15 cellular contexts compared by ENCODE assay signal in the genomic region with DNA sequence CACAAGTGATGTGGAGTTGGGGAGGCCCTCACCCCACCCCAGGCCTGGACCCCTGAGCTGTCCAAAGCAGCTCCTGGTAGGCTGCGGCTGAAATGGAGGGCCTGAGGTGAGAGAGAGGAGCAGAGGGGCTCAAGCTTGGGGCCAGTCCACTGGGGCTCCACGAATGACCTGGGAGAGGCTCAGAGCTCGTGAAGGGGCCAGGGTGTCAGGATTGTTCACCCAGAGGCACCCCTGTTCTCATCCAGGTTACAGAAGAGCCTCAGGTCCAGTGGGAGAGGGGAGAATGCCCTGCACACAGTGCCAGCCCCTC.
"Had no signal": no experiment of that assay in that cellular context is flagged by ENCODE, and none has a peak within 500 bp of the region (broad histone marks: within the 10 kb centered on the region; RNA-seq: fewer than 3 reads in every experiment).

No MANE protein-coding gene starts in this region.

- H3K9me3 Mint-ChIP-seq: activated CD8-positive, alpha-beta T cell treated with anti-CD3 and anti-CD28 coated beads for 36 hours; activated T-cell treated with anti-CD3 and anti-CD28 coated beads, Interleukin-2, amount 50 U/mL, for 4 hours; immature natural killer cell; naive thymus-derived CD8-positive, alpha-beta T cell; T-helper 1 cell treated with Interleukin-12 subunit alpha and Interleukin-12 subunit beta and Interleukin-4 antibody, amounts not matched to agents 30 μg/mL and 1 μg/mL, for 36 hours had no signal

- H3K4me3 Mint-ChIP-seq: activated CD8-positive, alpha-beta T cell treated with anti-CD3 and anti-CD28 coated beads for 36 hours; activated naive CD8-positive, alpha-beta T cell; activated T-cell treated with anti-CD3 and anti-CD28 coated beads, Interleukin-2, amount 50 U/mL, for 4 hours; immature natural killer cell; naive thymus-derived CD8-positive, alpha-beta T cell; T-helper 1 cell treated with Interleukin-12 subunit alpha and Interleukin-12 subunit beta and Interleukin-4 antibody, amounts not matched to agents 30 μg/mL and 1 μg/mL, for 36 hours had no signal

- H3K36me3 Mint-ChIP-seq: activated naive CD8-positive, alpha-beta T cell; immature natural killer cell; naive thymus-derived CD8-positive, alpha-beta T cell had no signal

- H3K27me3 Mint-ChIP-seq: activated CD8-positive, alpha-beta T cell treated with anti-CD3 and anti-CD28 coated beads for 36 hours; activated naive CD8-positive, alpha-beta T cell had no signal

- H3K4me3 ChIP-seq: gastroesophageal sphincter, SJCRH30, thoracic aorta had no signal

- DNase-seq: activated CD8-positive, alpha-beta T cell treated with anti-CD3 and anti-CD28 coated beads for 36 hours; activated effector memory CD4-positive, alpha-beta T cell treated with anti-CD3 and anti-CD28 coated beads, Interleukin-2, amount 50 U/mL, for 16 hours; cerebellar nuclear complex; effector CD8-positive, alpha-beta T cell; immature natural killer cell; mesendoderm; SJCRH30; stimulated activated CD4-positive, alpha-beta T cell treated with anti-CD3 and anti-CD28 coated beads, Interleukin-12 subunit alpha, Interleukin-12 subunit beta, amount 100 ng/mL, for 4 hours; stimulated activated CD4-positive, alpha-beta T cell treated with anti-CD3 and anti-CD28 coated beads, Interleukin-1b, Interleukin-23, amount 100 ng/mL, for 48 hours had no signal

- H3K27me3 ChIP-seq: SJCRH30 had no signal

- ATAC-seq: activated CD8-positive, alpha-beta T cell treated with anti-CD3 and anti-CD28 coated beads for 36 hours; activated T-cell treated with anti-CD3 and anti-CD28 coated beads, Interleukin-2, amount 50 U/mL, for 4 hours; gastroesophageal sphincter; naive thymus-derived CD8-positive, alpha-beta T cell had no signal

- H3K27ac Mint-ChIP-seq: activated CD8-positive, alpha-beta T cell treated with anti-CD3 and anti-CD28 coated beads for 36 hours; activated naive CD8-positive, alpha-beta T cell; immature natural killer cell; T-helper 1 cell treated with Interleukin-12 subunit alpha and Interleukin-12 subunit beta and Interleukin-4 antibody, amounts not matched to agents 30 μg/mL and 1 μg/mL, for 36 hours had no signal

- H3K27ac ChIP-seq: gastroesophageal sphincter, SJCRH30, thoracic aorta had no signal

- H3K4me1 Mint-ChIP-seq: immature natural killer cell; naive thymus-derived CD8-positive, alpha-beta T cell had no signal
